In the genomic region with DNA sequence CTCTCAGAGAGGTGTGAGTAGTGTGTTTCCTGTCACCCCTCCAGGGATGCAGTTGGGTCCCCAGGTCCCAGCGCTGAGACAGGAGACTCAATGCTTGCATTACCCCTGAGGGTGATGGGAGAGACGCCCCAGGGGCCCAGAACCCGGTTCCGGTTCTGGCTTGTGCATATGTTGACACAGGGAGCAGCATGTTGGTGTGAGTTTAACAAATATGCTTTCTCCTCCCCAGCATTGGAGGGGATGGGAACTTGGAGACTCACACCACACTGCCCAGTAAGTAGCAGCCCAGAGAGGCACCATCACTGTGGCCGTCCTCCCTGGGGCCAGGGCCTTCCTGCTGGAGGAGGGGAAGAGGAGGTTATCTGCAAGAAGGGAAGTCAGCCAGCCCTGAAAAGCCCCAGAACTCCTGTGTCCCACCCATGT, we compare ENCODE assay signal across 10 cellular contexts.
DNase-seq lines count a peak whose midpoint lies in the region; ATAC-seq, FAIRE-seq and TF ChIP-seq lines count a peak whose summit lies in the region.
"Had no signal": no experiment of that assay in that cellular context is flagged by ENCODE, and none has a peak within 500 bp of the region (broad histone marks: within the 10 kb centered on the region; RNA-seq: fewer than 3 reads in every experiment).

No MANE protein-coding gene starts in this region.

- no peaks in the 10 kb centered on the region for H3K9me3 ChIP-seq in mucosa of stomach (ENCODE audit: control insufficient read depth, low read length)
- H3K9me3 ChIP-seq in tibial artery, result no peaks in the 10 kb centered on the region

- no peak overlapping the region for H3K4me3 Mint-ChIP-seq in activated CD4-positive, alpha-beta T cell treated with anti-CD3 and anti-CD28 coated beads, Interleukin-2, amount 10 ng/mL, durations not matched to agents 7 days and 5 days
- no peak overlapping the region for H3K4me3 Mint-ChIP-seq in activated naive CD8-positive, alpha-beta T cell treated with anti-CD3 and anti-CD28 coated beads, Interleukin-2, amount 50 U/mL, for 24 hours

- CTCF ChIA-PET in activated CD4-positive, alpha-beta T cell treated with anti-CD3 and anti-CD28 coated beads, Interleukin-2, amount 10 ng/mL, durations not matched to agents 7 days and 5 days (lab: Charles Lee), result interaction anchor here (1.0 to 8.2 kb wide), 4 partner anchors 8 to 28 kb away, joined by 3 to 55 read pairs (median 6); no protein-coding TSS in a partner anchor

- peak overlapping the region; percentile 94 for H3K27ac Mint-ChIP-seq in activated CD4-positive, alpha-beta T cell treated with anti-CD3 and anti-CD28 coated beads, Interleukin-2, amount 10 ng/mL, durations not matched to agents 7 days and 5 days
- peak overlapping the region; percentile 87 for H3K27ac Mint-ChIP-seq in activated naive CD8-positive, alpha-beta T cell treated with anti-CD3 and anti-CD28 coated beads, Interleukin-2, amount 50 U/mL, for 24 hours

- H3K36me3 ChIP-seq in mucosa of stomach (ENCODE audit: control insufficient read depth, insufficient read depth, low read length) (no peaks in the 10 kb centered on the region), tibial artery (no peaks in the 10 kb centered on the region)

- peaks cover 53% of the 10 kb centered on the region for H3K4me1 ChIP-seq in mucosa of stomach (ENCODE audit: control insufficient read depth, insufficient read depth, low read length)
- peaks cover 0 to 65% (median 50%) of the 10 kb centered on the region in 4 donors for H3K4me1 ChIP-seq in tibial artery

- H3K36me3 Mint-ChIP-seq in activated CD4-positive, alpha-beta T cell treated with anti-CD3 and anti-CD28 coated beads, Interleukin-2, amount 10 ng/mL, durations not matched to agents 7 days and 5 days (ENCODE audit: low read depth), result peaks cover 12% of the 10 kb centered on the region
- no peaks in the 10 kb centered on the region for H3K36me3 Mint-ChIP-seq in activated naive CD8-positive, alpha-beta T cell treated with anti-CD3 and anti-CD28 coated beads, Interleukin-2, amount 50 U/mL, for 24 hours (ENCODE audit: low read depth)

- no peak for FAIRE-seq in frontal cortex (lab: Jason Lieb, UNC)

- peak overlapping the region; percentile 61 for H3K9ac ChIP-seq in mucosa of stomach (ENCODE audit: low read length)

- H3K27ac ChIP-seq in tibial artery, result peak overlapping the region; percentile 98

- no peak for TF ChIP-seq CTCF in tibial artery (IDR thresholded peaks at IDR 0.05)
- TF ChIP-seq CTCF in GM13976 (IDR thresholded peaks at IDR 0.05; ENCODE audit: borderline replicate concordance, control extremely low read depth, extremely low read depth, insufficient read depth, missing control alignments), result no peak

- no peaks in the 10 kb centered on the region for H3K27me3 ChIP-seq in mucosa of stomach (ENCODE audit: control insufficient read depth, insufficient read depth, low read length)
- no peaks in the 10 kb centered on the region for H3K27me3 ChIP-seq in tibial artery

- H3K27me3 Mint-ChIP-seq in activated CD4-positive, alpha-beta T cell treated with anti-CD3 and anti-CD28 coated beads, Interleukin-2, amount 10 ng/mL, durations not matched to agents 7 days and 5 days, result no peaks in the 10 kb centered on the region
- H3K27me3 Mint-ChIP-seq in activated naive CD8-positive, alpha-beta T cell treated with anti-CD3 and anti-CD28 coated beads, Interleukin-2, amount 50 U/mL, for 24 hours, result no peaks in the 10 kb centered on the region

- H3K4me3 ChIP-seq in mucosa of stomach (ENCODE audit: low read length) (no peak overlapping the region), tibial artery (no peak overlapping the region)

- intact Hi-C loops in tibial artery (cut with DNase I; ENCODE audit: low total_unique reads), result no loop called here

- ATAC-seq in activated naive CD8-positive, alpha-beta T cell treated with anti-CD3 and anti-CD28 coated beads, Interleukin-2, amount 50 U/mL, for 24 hours, result no peak

- H3K4me1 Mint-ChIP-seq in activated CD4-positive, alpha-beta T cell treated with anti-CD3 and anti-CD28 coated beads, Interleukin-2, amount 10 ng/mL, durations not matched to agents 7 days and 5 days, result peaks cover 79% of the 10 kb centered on the region
- H3K4me1 Mint-ChIP-seq in activated naive CD8-positive, alpha-beta T cell treated with anti-CD3 and anti-CD28 coated beads, Interleukin-2, amount 50 U/mL, for 24 hours, result peaks cover 83% of the 10 kb centered on the region

- POLR2A ChIA-PET in activated CD4-positive, alpha-beta T cell treated with anti-CD3 and anti-CD28 coated beads, Interleukin-2, amount 10 ng/mL, durations not matched to agents 7 days and 5 days (lab: Charles Lee), result no interaction called here

- DNase-seq in activated CD4-positive, alpha-beta T cell treated with anti-CD3 and anti-CD28 coated beads, Interleukin-2, amount 10 ng/mL, durations not matched to agents 7 days and 5 days, result no peak
- DNase-seq in activated CD4-positive, alpha-beta T cell treated with anti-CD3 and anti-CD28 coated beads, Interleukin-2, amount 50 U/mL, for 4 hours, result no peak
- no peak for DNase-seq in activated naive CD8-positive, alpha-beta T cell treated with anti-CD3 and anti-CD28 coated beads, Interleukin-2, amount 50 U/mL, for 24 hours
- DNase-seq in tibial artery (no peak), NCI-H69 (lab: John Stamatoyannopoulos, UW) (no peak), frontal cortex (ENCODE audit: low spot score in 2 of 2) (no peak), GM13976 (ENCODE audit: low spot score) (no peak)
- DNase-seq: NCI-H526 treated with DMSO at 0.1 percent for 48 hours, T-helper 9 cell had no signal

- no peaks in the 10 kb centered on the region for H3K9me3 Mint-ChIP-seq in activated CD4-positive, alpha-beta T cell treated with anti-CD3 and anti-CD28 coated beads, Interleukin-2, amount 10 ng/mL, durations not matched to agents 7 days and 5 days
- H3K9me3 Mint-ChIP-seq in activated naive CD8-positive, alpha-beta T cell treated with anti-CD3 and anti-CD28 coated beads, Interleukin-2, amount 50 U/mL, for 24 hours, result no peaks in the 10 kb centered on the region

- in situ Hi-C loops in GM13976 (cut with MboI; ENCODE audit: low sequenced_read_pairs, unreplicated experiment), result no loop called here
